10 cellular contexts compared by ENCODE assay signal in the genomic region with DNA sequence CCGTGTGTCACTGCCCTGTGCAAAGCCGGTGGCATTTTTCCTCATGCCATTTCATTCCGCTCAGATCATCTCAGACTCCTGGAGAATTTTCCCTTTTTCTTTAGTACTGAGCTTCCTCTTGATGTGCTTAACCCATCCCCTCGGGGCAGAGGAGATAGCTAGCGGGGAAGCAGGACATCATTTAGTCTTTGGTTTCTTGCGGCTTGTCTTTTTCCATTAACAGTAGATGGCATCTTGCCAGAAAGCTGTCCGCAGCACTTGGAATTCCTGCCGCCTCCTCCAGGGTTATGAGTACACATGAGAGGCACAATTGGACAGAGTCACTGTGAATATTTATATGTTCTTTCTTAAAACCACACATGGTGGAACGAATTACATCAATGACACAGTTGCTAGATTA.
A peak's percentile ranks its signal among the peaks of the same experiment; 100 is the strongest.
DNase-seq lines count a peak whose midpoint lies in the region; ATAC-seq and TF ChIP-seq lines count a peak whose summit lies in the region.
"Had no signal": no experiment of that assay in that cellular context is flagged by ENCODE, and none has a peak within 500 bp of the region (broad histone marks: within the 10 kb centered on the region; RNA-seq: fewer than 3 reads in every experiment).

No MANE protein-coding gene starts in this region.

- peaks cover 4% of the 10 kb centered on the region for H3K27me3 Mint-ChIP-seq in endodermal cell (ENCODE audit: insufficient read depth)
- H3K27me3 Mint-ChIP-seq in CD8-positive, alpha-beta T cell (ENCODE audit: low read depth), result peaks cover 2% of the 10 kb centered on the region

- 91 to 92% methylated on average over 7 to 9 of the region's 9 CpGs for WGBS in endodermal cell (ENCODE audit: insufficient coverage in 1 of 2, insufficient read length in 1 of 2), 2 experiments
- no CpG with 5 or more reads among the region's 9 CpGs for WGBS in trophoblast cell (ENCODE audit: extremely low coverage, insufficient coverage, insufficient read length)

- H2AK5ac ChIP-seq in trophoblast cell (ENCODE audit: low read length), result no peak overlapping the region

- no peak overlapping the region for H4K12ac ChIP-seq in trophoblast cell (ENCODE audit: low read depth, low read length)

- H3K79me1 ChIP-seq in trophoblast cell (ENCODE audit: low read length), result no peaks in the 10 kb centered on the region

- no peak overlapping the region for H2BK12ac ChIP-seq in trophoblast cell (ENCODE audit: low read length)

- H2BK5ac ChIP-seq in trophoblast cell (ENCODE audit: low read depth, low read length, poor library complexity), result no peak overlapping the region

- H3K27me3 ChIP-seq in endodermal cell (ENCODE audit: control insufficient read depth, insufficient read depth, low read length, poor library complexity, severe bottlenecking), result no peaks in the 10 kb centered on the region
- H3K27me3 ChIP-seq in trophoblast cell (ENCODE audit: insufficient read depth, low read length), result no peaks in the 10 kb centered on the region
- H3K27me3 ChIP-seq in CD8-positive, alpha-beta T cell (ENCODE audit: insufficient read depth, low read length), result no peaks in the 10 kb centered on the region
- H3K27me3 ChIP-seq: dorsolateral prefrontal cortex had no signal

- H3K4me3 ChIP-seq in endodermal cell (ENCODE audit: low read length) (no peak overlapping the region), trophoblast cell (ENCODE audit: low read depth, low read length) (no peak overlapping the region)
- H3K4me3 ChIP-seq in CD8-positive, alpha-beta T cell (ENCODE audit: low read depth, low read length), result no peak overlapping the region
- H3K4me3 ChIP-seq: dorsolateral prefrontal cortex had no signal

- H3K9me3 ChIP-seq in endodermal cell (ENCODE audit: control insufficient read depth, low read length), result no peaks in the 10 kb centered on the region
- no peaks in the 10 kb centered on the region for H3K9me3 ChIP-seq in trophoblast cell (ENCODE audit: insufficient read depth, low read depth, low read length)
- H3K9me3 ChIP-seq in CD8-positive, alpha-beta T cell (ENCODE audit: low read length), result no peaks in the 10 kb centered on the region

- no peak overlapping the region for H3K4me3 Mint-ChIP-seq in endodermal cell
- H3K4me3 Mint-ChIP-seq in CD8-positive, alpha-beta T cell, result no peak overlapping the region

- H3K27ac Mint-ChIP-seq in endodermal cell, result no peak overlapping the region
- H3K27ac Mint-ChIP-seq in CD8-positive, alpha-beta T cell, result no peak overlapping the region

- H3K4me1 Mint-ChIP-seq in endodermal cell, result no peaks in the 10 kb centered on the region
- peaks cover 12% of the 10 kb centered on the region for H3K4me1 Mint-ChIP-seq in CD8-positive, alpha-beta T cell (ENCODE audit: low read depth)

- intact Hi-C loops in CD8-positive, alpha-beta T cell (cut with DNase I, micrococcal nuclease), result no loop called here

- H3K36me3 ChIP-seq in endodermal cell (ENCODE audit: control insufficient read depth, insufficient read depth, low read length) (peaks cover 3% of the 10 kb centered on the region), trophoblast cell (ENCODE audit: control insufficient read depth in 1 of 2, insufficient read depth in 2 of 2, low read length in 2 of 2) (peaks cover 2 to 5% of the 10 kb centered on the region in 2 experiments)
- H3K36me3 ChIP-seq in CD8-positive, alpha-beta T cell (ENCODE audit: insufficient read depth, low read length), result no peaks in the 10 kb centered on the region

- no peak for TF ChIP-seq CTCF in endodermal cell (conservative IDR thresholded peaks at IDR 0.05)
- TF ChIP-seq CTCF in CD8-positive, alpha-beta T cell (IDR thresholded peaks at IDR 0.05), result no peak

- DNase-seq in HCEC 1CT (peak; percentile 35), NCI-H69 (lab: John Stamatoyannopoulos, UW) (peak; percentile 86), endodermal cell (peak; percentile 44), trophoblast cell (peak; percentile 62 to 82), activated gamma-delta T cell treated with Interleukin-2 at 50 U/mL for 16 hours (no peak)
- no peak for DNase-seq in CD8-positive, alpha-beta T cell
- no peak for DNase-seq in NK-92 treated with Interleukin-12 subunit alpha and Interleukin-12 subunit beta, amount 100 ng/mL, for 24 hours (lab: John Stamatoyannopoulos, UW)
- DNase-seq: activated CD8-positive, alpha-beta memory T cell treated with anti-CD3 and anti-CD28 coated beads for 24 hours had no signal

- no peak overlapping the region for H2AFZ ChIP-seq in trophoblast cell (ENCODE audit: insufficient read depth, low read length, poor library complexity)

- no peaks in the 10 kb centered on the region for H3K9me3 Mint-ChIP-seq in endodermal cell
- H3K9me3 Mint-ChIP-seq in CD8-positive, alpha-beta T cell, result no peaks in the 10 kb centered on the region

- H3K23ac ChIP-seq in trophoblast cell (ENCODE audit: low read length), result no peak overlapping the region

- no peaks in the 10 kb centered on the region for H3K36me3 Mint-ChIP-seq in endodermal cell (ENCODE audit: low read depth)
- no peaks in the 10 kb centered on the region for H3K36me3 Mint-ChIP-seq in CD8-positive, alpha-beta T cell

- H4K91ac ChIP-seq in trophoblast cell (ENCODE audit: low read depth, low read length), result no peak overlapping the region

- no peak for ATAC-seq in CD8-positive, alpha-beta T cell
- no peak for ATAC-seq in HG02970 (IDR thresholded peaks at IDR 0.05; ENCODE audit: low FRiP score, unreplicated experiment)

- H4K8ac ChIP-seq in trophoblast cell (ENCODE audit: low read depth, low read length), result no peak overlapping the region

- H3K79me2 ChIP-seq in trophoblast cell (ENCODE audit: control insufficient read depth, insufficient read depth, low read length, poor library complexity), result no peaks in the 10 kb centered on the region

- POLR2A ChIA-PET in CD8-positive, alpha-beta T cell (lab: Charles Lee), result no interaction called here

- no peak overlapping the region for H2BK120ac ChIP-seq in trophoblast cell (ENCODE audit: insufficient read depth, low read length, poor library complexity)

- no peak overlapping the region for H3K27ac ChIP-seq in endodermal cell (ENCODE audit: low read depth, low read length)
- H3K27ac ChIP-seq in trophoblast cell (ENCODE audit: low read depth, low read length), result no peak overlapping the region
- no peak overlapping the region for H3K27ac ChIP-seq in CD8-positive, alpha-beta T cell (ENCODE audit: low read depth, low read length)

- H3K4me2 ChIP-seq in trophoblast cell (ENCODE audit: low read length), result no peak overlapping the region

- no peak overlapping the region for H3K9ac ChIP-seq in endodermal cell (ENCODE audit: extremely low read depth, low read length, poor library complexity, severe bottlenecking)
- H3K9ac ChIP-seq in trophoblast cell (ENCODE audit: low read length), result no peak overlapping the region

- H3K14ac ChIP-seq in trophoblast cell (ENCODE audit: low read length), result no peak overlapping the region

- H3K4me1 ChIP-seq in endodermal cell (ENCODE audit: control insufficient read depth, insufficient read depth, low read length) (no peaks in the 10 kb centered on the region), trophoblast cell (ENCODE audit: control insufficient read depth in 1 of 2, insufficient read depth in 2 of 2, low read length in 2 of 2) (peaks cover 0 to 3% of the 10 kb centered on the region in 2 experiments)
- H3K4me1 ChIP-seq in CD8-positive, alpha-beta T cell (ENCODE audit: insufficient read depth, low read length), result peaks cover 8% of the 10 kb centered on the region

- H3K4ac ChIP-seq in trophoblast cell (ENCODE audit: low read depth, low read length), result no peak overlapping the region

- CTCF ChIA-PET in CD8-positive, alpha-beta T cell (lab: Charles Lee), result interaction anchor here (2.4 kb wide), 1 partner anchor 9 kb away, joined by 5 read pairs; no protein-coding TSS in a partner anchor

- no peak overlapping the region for H3K18ac ChIP-seq in trophoblast cell (ENCODE audit: low read length)

Comparison
In these comparisons a context has a peak if more than half of its experiments do, and no peak if none do; other contexts are left out.
1. DNase-seq: peak in HCEC 1CT (single experiment), NCI-H69 (single experiment), endodermal cell (single experiment) and trophoblast cell (2 of 2); none in CD8-positive, alpha-beta T cell (0 of 7), activated gamma-delta T cell treated with Interleukin-2 at 50 U/mL for 16 hours (single experiment) and NK-92 treated with Interleukin-12 subunit alpha and Interleukin-12 subunit beta, amount 100 ng/mL, for 24 hours (single experiment).